10 cellular contexts compared by ENCODE assay signal in the genomic region with DNA sequence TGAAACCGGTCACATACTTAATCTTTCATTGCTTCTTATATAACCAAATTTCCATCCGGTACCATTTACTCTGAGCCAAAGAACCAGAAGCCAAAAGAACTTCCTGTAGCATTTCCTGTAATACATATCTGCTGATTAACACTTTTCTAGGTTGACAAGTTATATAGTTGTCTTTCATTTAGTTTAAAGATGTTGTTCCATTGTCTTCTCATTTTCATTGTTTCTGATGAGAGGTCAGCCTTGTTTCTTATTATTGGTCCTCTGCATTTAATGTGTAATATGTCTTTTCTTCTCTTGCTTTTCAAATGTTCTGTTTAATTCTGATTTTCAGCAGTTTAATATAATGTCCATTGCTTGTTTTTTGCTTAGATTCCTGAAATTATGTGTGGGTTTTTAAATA.
"Had no signal": no experiment of that assay in that cellular context is flagged by ENCODE, and none has a peak within 500 bp of the region (broad histone marks: within the 10 kb centered on the region; RNA-seq: fewer than 3 reads in every experiment).

No MANE protein-coding gene starts in this region.

- DNase-seq: H9, HCEC 1CT, HFFc6, IMR-90, KG1 had no signal

- FAIRE-seq: H1, H54, K562 had no signal

- H2AFZ ChIP-seq: GM23338 had no signal

- H3K4me2 ChIP-seq: GM23338 had no signal

- H3K9me3 Mint-ChIP-seq: HFFc6 had no signal

- H3K4me3 ChIP-seq: GM23338, K562 had no signal

- ATAC-seq: GM23338, K562 had no signal

- H3K27ac Mint-ChIP-seq: GM23338, H9, HFFc6 had no signal

- H3K27ac ChIP-seq: HL-60 had no signal

- H3K4me3 Mint-ChIP-seq: GM23338, H9, HFFc6 had no signal
